ENCODE assay signal across 2 cellular contexts in the genomic region with DNA sequence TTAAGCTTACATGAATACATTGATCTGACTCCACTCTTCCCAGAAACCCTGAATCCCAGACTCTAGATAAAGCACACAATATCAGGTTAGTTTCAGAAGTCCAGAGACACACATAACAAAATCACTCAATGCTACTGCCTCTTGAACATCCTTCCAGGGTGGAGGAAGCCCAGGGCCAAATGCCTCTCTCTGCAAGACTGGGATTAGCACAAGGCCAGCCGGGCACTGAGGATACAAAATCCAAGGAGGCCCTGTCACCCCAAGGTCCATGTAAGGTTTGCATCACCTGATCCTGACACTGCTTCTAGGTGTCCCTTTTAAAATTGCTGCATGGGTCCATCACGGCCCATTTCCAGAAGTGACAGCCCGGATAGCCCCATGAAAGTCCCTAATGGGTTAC.
TF ChIP-seq lines count a peak whose summit lies in the region.

No MANE protein-coding gene starts in this region.

TF ChIP-seq in K562, 482 proteins besides CTCF, POLR2A, EP300 and RAD21 (continues in another document):
- no peak for TF ChIP-seq C11orf30 (IDR thresholded peaks at IDR 0.05; ENCODE audit: low read depth)
- no peak for TF ChIP-seq ZNF785 (CRISPR knock-in tag; IDR thresholded peaks at IDR 0.05)
- no peak for TF ChIP-seq NFIX (CRISPR knock-in tag; IDR thresholded peaks at IDR 0.05; ENCODE audit: low read depth)
- no peak for TF ChIP-seq GTF2A2 (tag; IDR thresholded peaks at IDR 0.05)
- TF ChIP-seq IRF9 (tag; IDR thresholded peaks at IDR 0.05) = no peak
- no peak for TF ChIP-seq ETV1 (tag; conservative IDR thresholded peaks at IDR 0.05; ENCODE audit: low read depth)
- no peak for TF ChIP-seq ZNF586 (CRISPR knock-in tag; conservative IDR thresholded peaks at IDR 0.05)
- TF ChIP-seq THAP12 (CRISPR knock-in tag; IDR thresholded peaks at IDR 0.05) = no peak
- TF ChIP-seq E2F1 (CRISPR knock-in tag; IDR thresholded peaks at IDR 0.05) = no peak
- TF ChIP-seq, protein P1, sequence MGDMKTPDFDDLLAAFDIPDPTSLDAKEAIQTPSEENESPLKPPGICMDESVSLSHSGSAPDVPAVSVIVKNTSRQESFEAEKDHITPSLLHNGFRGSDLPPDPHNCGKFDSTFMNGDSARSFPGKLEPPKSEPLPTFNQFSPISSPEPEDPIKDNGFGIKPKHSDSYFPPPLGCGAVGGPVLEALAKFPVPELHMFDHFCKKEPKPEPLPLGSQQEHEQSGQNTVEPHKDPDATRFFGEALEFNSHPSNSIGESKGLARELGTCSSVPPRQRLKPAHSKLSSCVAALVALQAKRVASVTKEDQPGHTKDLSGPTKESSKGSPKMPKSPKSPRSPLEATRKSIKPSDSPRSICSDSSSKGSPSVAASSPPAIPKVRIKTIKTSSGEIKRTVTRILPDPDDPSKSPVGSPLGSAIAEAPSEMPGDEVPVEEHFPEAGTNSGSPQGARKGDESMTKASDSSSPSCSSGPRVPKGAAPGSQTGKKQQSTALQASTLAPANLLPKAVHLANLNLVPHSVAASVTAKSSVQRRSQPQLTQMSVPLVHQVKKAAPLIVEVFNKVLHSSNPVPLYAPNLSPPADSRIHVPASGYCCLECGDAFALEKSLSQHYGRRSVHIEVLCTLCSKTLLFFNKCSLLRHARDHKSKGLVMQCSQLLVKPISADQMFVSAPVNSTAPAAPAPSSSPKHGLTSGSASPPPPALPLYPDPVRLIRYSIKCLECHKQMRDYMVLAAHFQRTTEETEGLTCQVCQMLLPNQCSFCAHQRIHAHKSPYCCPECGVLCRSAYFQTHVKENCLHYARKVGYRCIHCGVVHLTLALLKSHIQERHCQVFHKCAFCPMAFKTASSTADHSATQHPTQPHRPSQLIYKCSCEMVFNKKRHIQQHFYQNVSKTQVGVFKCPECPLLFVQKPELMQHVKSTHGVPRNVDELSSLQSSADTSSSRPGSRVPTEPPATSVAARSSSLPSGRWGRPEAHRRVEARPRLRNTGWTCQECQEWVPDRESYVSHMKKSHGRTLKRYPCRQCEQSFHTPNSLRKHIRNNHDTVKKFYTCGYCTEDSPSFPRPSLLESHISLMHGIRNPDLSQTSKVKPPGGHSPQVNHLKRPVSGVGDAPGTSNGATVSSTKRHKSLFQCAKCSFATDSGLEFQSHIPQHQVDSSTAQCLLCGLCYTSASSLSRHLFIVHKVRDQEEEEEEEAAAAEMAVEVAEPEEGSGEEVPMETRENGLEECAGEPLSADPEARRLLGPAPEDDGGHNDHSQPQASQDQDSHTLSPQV (IDR thresholded peaks at IDR 0.05) = no peak
- no peak for TF ChIP-seq ZNF778 (CRISPR knock-in tag; IDR thresholded peaks at IDR 0.05)
- TF ChIP-seq, protein P2, sequence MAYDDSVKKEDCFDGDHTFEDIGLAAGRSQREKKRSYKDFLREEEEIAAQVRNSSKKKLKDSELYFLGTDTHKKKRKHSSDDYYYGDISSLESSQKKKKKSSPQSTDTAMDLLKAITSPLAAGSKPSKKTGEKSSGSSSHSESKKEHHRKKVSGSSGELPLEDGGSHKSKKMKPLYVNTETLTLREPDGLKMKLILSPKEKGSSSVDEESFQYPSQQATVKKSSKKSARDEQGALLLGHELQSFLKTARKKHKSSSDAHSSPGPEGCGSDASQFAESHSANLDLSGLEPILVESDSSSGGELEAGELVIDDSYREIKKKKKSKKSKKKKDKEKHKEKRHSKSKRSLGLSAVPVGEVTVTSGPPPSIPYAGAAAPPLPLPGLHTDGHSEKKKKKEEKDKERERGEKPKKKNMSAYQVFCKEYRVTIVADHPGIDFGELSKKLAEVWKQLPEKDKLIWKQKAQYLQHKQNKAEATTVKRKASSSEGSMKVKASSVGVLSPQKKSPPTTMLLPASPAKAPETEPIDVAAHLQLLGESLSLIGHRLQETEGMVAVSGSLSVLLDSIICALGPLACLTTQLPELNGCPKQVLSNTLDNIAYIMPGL (CRISPR knock-in tag; IDR thresholded peaks at IDR 0.05) = no peak

TF ChIP-seq in SK-N-SH, 30 proteins besides CTCF, POLR2A, EP300 and RAD21:
- TF ChIP-seq ZBTB33 (IDR thresholded peaks at IDR 0.05; ENCODE audit: borderline replicate concordance, low read depth) (no peak), RXRA (IDR thresholded peaks at IDR 0.05; ENCODE audit: borderline replicate concordance, low read depth) (no peak), FOXJ3 (CRISPR knock-in tag; IDR thresholded peaks at IDR 0.05) (no peak), SIN3A (IDR thresholded peaks at IDR 0.05; ENCODE audit: borderline replicate concordance, low read depth, low read length) (no peak), MAX (IDR thresholded peaks at IDR 0.05; ENCODE audit: low read depth) (no peak), ELF1 (IDR thresholded peaks at IDR 0.05) (no peak), NFIC (IDR thresholded peaks at IDR 0.05; ENCODE audit: borderline replicate concordance) (no peak), GABPA (IDR thresholded peaks at IDR 0.05; ENCODE audit: low read depth) (no peak), JUND (IDR thresholded peaks at IDR 0.05) (no peak)
